In the genomic region with DNA sequence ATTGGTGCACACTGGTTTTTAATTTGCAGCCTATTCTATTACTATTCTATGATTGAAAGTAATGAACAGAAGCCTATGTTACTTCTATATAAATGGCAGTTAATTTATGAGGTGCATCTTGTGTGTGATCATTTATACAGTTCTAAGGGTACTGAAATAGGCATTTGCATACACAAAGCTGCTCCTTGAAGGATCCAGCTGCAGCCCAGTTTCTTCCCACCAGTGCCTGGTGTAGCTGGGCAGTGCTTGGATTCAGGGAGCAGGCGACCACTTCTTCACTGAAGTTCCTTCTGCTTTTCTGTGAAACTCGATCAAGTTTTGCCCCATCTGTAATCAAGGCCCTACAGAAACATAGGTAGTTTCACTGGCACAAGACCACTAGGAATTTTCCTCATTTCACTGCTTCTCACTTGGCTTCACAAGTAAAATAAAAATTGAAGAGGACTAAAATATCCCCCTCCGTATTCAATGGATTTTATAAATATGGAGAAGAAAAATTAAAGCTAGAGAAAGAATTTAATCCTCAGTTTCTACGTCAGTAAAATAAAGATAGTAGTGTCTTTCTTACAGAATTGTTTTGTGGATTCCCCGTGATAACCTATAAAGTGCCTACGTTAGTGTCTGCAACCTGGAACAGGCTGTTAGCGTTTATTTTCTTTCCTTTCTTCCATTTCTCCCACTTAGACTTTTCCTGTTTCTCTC, we compare ENCODE assay signal across 9 cellular contexts. TPM values are rescaled to one million over a fixed set of nuclear protein-coding genes. Genes with fewer than 3 reads are reported as not detected.
DNase-seq lines count a peak whose midpoint lies in the region; ATAC-seq and TF ChIP-seq lines count a peak whose summit lies in the region.
"Had no signal": no experiment of that assay in that cellular context is flagged by ENCODE, and none has a peak within 500 bp of the region (broad histone marks: within the 10 kb centered on the region; RNA-seq: fewer than 3 reads in every experiment).

No MANE protein-coding gene starts in this region.

- no peaks in the 10 kb centered on the region for H3K36me3 Mint-ChIP-seq in naive B cell

- DNase-seq in KG1 (lab: John Stamatoyannopoulos, UW), result peak; percentile 51
- no peak for DNase-seq in breast epithelium (ENCODE audit: low spot score in 2 of 2)
- no peak for DNase-seq in naive B cell
- no peak for DNase-seq in RPMI8226
- DNase-seq in NCI-H2171 treated with DMSO at 0.1 percent for 48 hours (lab: John Stamatoyannopoulos, UW), result no peak
- DNase-seq in stimulated activated CD4-positive, alpha-beta T cell treated with anti-CD3 and anti-CD28 coated beads, Interleukin-15, amount 100 ng/mL, for 24 hours, result no peak
- DNase-seq: activated CD4-positive, alpha-beta T cell treated with anti-CD3 and anti-CD28 coated beads for 1 hour had no signal

- intact Hi-C loops in breast epithelium (cut with DNase I; ENCODE audit: low total_unique reads), result no loop called here

- H3K9me3 ChIP-seq in BLaER1, result no peaks in the 10 kb centered on the region
- H3K9me3 ChIP-seq in breast epithelium, result no peaks in the 10 kb centered on the region

- H3K27me3 ChIP-seq in BLaER1, result no peaks in the 10 kb centered on the region
- H3K27me3 ChIP-seq in breast epithelium, result no peaks in the 10 kb centered on the region

- H4K20me1 ChIP-seq in BLaER1, result peaks cover 24% of the 10 kb centered on the region

- peak overlapping the region; percentile 80 for H3K4me2 ChIP-seq in BLaER1

- peak overlapping the region in 7 of 8 donors; percentile 42 to 92 (median 81) for H3K4me3 Mint-ChIP-seq in naive B cell

- TF ChIP-seq CTCF in breast epithelium (IDR thresholded peaks at IDR 0.05), result no peak

- H3K4me1 ChIP-seq in BLaER1 (peaks cover 87% of the 10 kb centered on the region), breast epithelium (peaks cover 5 to 6% of the 10 kb centered on the region in 2 donors)

- H3K4me1 Mint-ChIP-seq in naive B cell, result peaks cover 42 to 73% (median 61%) of the 10 kb centered on the region in 3 donors

- H3K27ac Mint-ChIP-seq in naive B cell, result peak overlapping the region; percentile 49 to 95 (median 91)

- no peaks in the 10 kb centered on the region for H3K27me3 Mint-ChIP-seq in naive B cell

- no peaks in the 10 kb centered on the region for H3K9me3 Mint-ChIP-seq in naive B cell

- peak overlapping the region; percentile 52 for H3K9ac ChIP-seq in BLaER1

- ATAC-seq in naive B cell (ENCODE audit: low read depth in 2 of 2) (no peak), GM21717 (IDR thresholded peaks at IDR 0.05; ENCODE audit: unreplicated experiment) (no peak)

- H3K4me3 ChIP-seq in BLaER1 (peak overlapping the region; percentile 38), breast epithelium (peak overlapping the region in 1 of 3 donors; percentile 87)

- H3K36me3 ChIP-seq in BLaER1, result peaks cover 21% of the 10 kb centered on the region
- H3K36me3 ChIP-seq in breast epithelium, result no peaks in the 10 kb centered on the region

- H3K27ac ChIP-seq in BLaER1 (peak overlapping the region; percentile 89), breast epithelium (peak overlapping the region; percentile 74 to 89)

- TF ChIP-seq POLR2A in breast epithelium (IDR thresholded peaks at IDR 0.05), result no peak

RNA-seq across cellular contexts. Expression of a gene that starts 1.7 kb away (rescaled TPM):
- 10 to 100 TPM; 21.8 to 38.1 (median 29.2) TPM for total RNA-seq in breast epithelium
- polyA plus RNA-seq in naive B cell (ENCODE audit: low read depth in 6 of 6), result 10 to 100 TPM in 2 of 6 donors, 1 to 10 TPM in 4; 1.6 to 15.4 (median 8.1) TPM
